Comparison of ENCODE assay signal across 11 cellular contexts in the genomic region with DNA sequence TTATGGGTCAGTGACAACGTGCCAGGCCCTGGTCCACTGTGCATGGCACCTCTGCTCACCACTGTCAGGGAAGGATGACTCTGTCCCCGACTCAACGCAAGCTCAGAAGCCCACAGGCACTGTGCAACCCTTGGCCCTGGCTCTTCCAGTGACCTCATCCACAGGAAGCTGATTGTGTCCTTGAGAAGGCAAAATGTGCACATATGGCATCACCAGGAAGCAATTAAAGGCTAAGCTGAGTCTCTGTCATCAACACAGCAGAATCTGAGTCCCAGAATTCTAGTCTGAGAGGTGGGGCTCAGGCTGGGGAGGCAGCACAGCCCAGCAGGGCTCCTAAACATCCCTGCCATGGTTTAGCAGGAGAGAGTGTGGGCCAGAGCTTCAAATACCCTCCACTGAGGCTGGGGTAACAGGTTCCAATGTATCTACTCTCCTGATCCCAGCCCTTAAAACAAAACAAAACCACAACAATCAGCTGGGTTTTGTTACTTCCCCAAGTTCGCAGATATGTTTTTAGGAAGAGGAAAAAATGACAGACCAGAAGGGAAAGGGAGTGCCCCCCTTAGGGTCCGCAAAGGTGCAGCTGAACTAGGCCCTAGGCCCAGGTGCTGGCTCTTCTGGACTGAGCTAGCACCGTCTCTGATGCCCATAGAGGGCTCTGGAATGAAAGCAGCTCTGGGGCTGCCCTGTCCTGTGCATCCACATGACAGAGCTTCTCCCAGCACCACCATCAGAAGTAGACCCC. TPM values are rescaled to one million over a fixed set of nuclear protein-coding genes. Genes with fewer than 3 reads are reported as not detected.
DNase-seq lines count a peak whose midpoint lies in the region; ATAC-seq and TF ChIP-seq lines count a peak whose summit lies in the region.
"Had no signal": no experiment of that assay in that cellular context is flagged by ENCODE, and none has a peak within 500 bp of the region (broad histone marks: within the 10 kb centered on the region; RNA-seq: fewer than 3 reads in every experiment).

No MANE protein-coding gene starts in this region.

- H3K27ac ChIP-seq in CD4-positive, alpha-beta memory T cell (ENCODE audit: low read depth, low read length) = no peak overlapping the region
- H3K27ac ChIP-seq: psoas muscle had no signal

- H3K9me3 Mint-ChIP-seq in CD4-positive, alpha-beta memory T cell = no peaks in the 10 kb centered on the region

- H3K9me3 ChIP-seq in CD4-positive, alpha-beta memory T cell (ENCODE audit: control insufficient read depth in 1 of 2, low read length in 2 of 2) = no peaks in the 10 kb centered on the region
- H3K9me3 ChIP-seq: psoas muscle had no signal

- H3K27me3 Mint-ChIP-seq in CD4-positive, alpha-beta memory T cell = peaks cover 13 to 22% of the 10 kb centered on the region in 2 donors

- POLR2A ChIA-PET in CD4-positive, alpha-beta memory T cell (lab: Charles Lee; ENCODE audit: partially characterized antibody) = no interaction called here

- no peak for DNase-seq in left ventricle myocardium superior
- DNase-seq in Right ventricle myocardium superior = no peak
- DNase-seq in NCI-H69 (lab: John Stamatoyannopoulos, UW) = peak; percentile 98
- DNase-seq in fibroblast of pulmonary artery (ENCODE audit: low read depth) = peak; percentile 35
- no peak for DNase-seq in CD4-positive, alpha-beta memory T cell
- DNase-seq: activated CD4-positive, alpha-beta T cell treated with anti-CD3 and anti-CD28 coated beads, Interleukin-2, amount 50 U/mL, for 4 hours; psoas muscle had no signal

- ATAC-seq in left ventricle myocardium superior (peak; percentile 27), Right ventricle myocardium superior (ENCODE audit: poor library complexity) (no peak), GM19023 (IDR thresholded peaks at IDR 0.05; ENCODE audit: unreplicated experiment) (no peak), HG02840 (IDR thresholded peaks at IDR 0.05; ENCODE audit: low FRiP score, unreplicated experiment) (no peak), GM19455 (IDR thresholded peaks at IDR 0.05; ENCODE audit: unreplicated experiment) (no peak)
- ATAC-seq: Panc1, psoas muscle had no signal

- intact Hi-C loops in left ventricle myocardium superior (cut with micrococcal nuclease) = no loop called here
- intact Hi-C loops in Right ventricle myocardium superior (cut with DNase I) = loop anchor here (10.0 kb wide), 1 partner anchor 62 kb away; no protein-coding TSS in a partner anchor
- intact Hi-C loops in CD4-positive, alpha-beta memory T cell (cut with micrococcal nuclease) = no loop called here

- H3K4me1 Mint-ChIP-seq in CD4-positive, alpha-beta memory T cell = peaks cover 0 to 1% (median 0%) of the 10 kb centered on the region in 4 donors

- no peaks in the 10 kb centered on the region for H3K27me3 ChIP-seq in CD4-positive, alpha-beta memory T cell (ENCODE audit: insufficient read depth, low read length)

- no peak overlapping the region for H3K4me3 Mint-ChIP-seq in CD4-positive, alpha-beta memory T cell

- H3K36me3 Mint-ChIP-seq in CD4-positive, alpha-beta memory T cell = no peaks in the 10 kb centered on the region

- no peak for TF ChIP-seq CTCF in fibroblast of pulmonary artery (IDR thresholded peaks at IDR 0.05; ENCODE audit: low read length, missing control alignments)

- no peak overlapping the region for H3K4me3 ChIP-seq in fibroblast of pulmonary artery (replicated peaks; ENCODE audit: low read depth, low read length)
- H3K4me3 ChIP-seq in CD4-positive, alpha-beta memory T cell (ENCODE audit: low read length in 2 of 2) = no peak overlapping the region
- H3K4me3 ChIP-seq: psoas muscle had no signal

- no peak overlapping the region for H3K27ac Mint-ChIP-seq in CD4-positive, alpha-beta memory T cell

- H3K4me1 ChIP-seq in CD4-positive, alpha-beta memory T cell (ENCODE audit: insufficient read depth, low read length) = no peaks in the 10 kb centered on the region
- H3K4me1 ChIP-seq: psoas muscle had no signal

- CTCF ChIA-PET in CD4-positive, alpha-beta memory T cell (lab: Charles Lee; ENCODE audit: partially characterized antibody) = no interaction called here

- no peaks in the 10 kb centered on the region for H3K36me3 ChIP-seq in CD4-positive, alpha-beta memory T cell (ENCODE audit: insufficient read depth, low read length)

RNA-seq across cellular contexts. Expression of a gene that starts 33.5 kb away (rescaled TPM):
- total RNA-seq in left ventricle myocardium superior (3.3 TPM), Right ventricle myocardium superior (3.1 TPM)
- total RNA-seq in CD4-positive, alpha-beta memory T cell = under 1 TPM; 0.36 to 0.76 TPM
- under 1 TPM in 1 of 2 donors, not detected in 1; 0.05 TPM for polyA plus RNA-seq in CD4-positive, alpha-beta memory T cell

Comparison
In these comparisons a context has a peak if more than half of its experiments do, and no peak if none do; other contexts are left out.
1. DNase-seq: peak in NCI-H69 (single experiment) and fibroblast of pulmonary artery (single experiment); none in left ventricle myocardium superior (single experiment), Right ventricle myocardium superior (single experiment) and CD4-positive, alpha-beta memory T cell (0 of 5).